In genomic region chr5:1832511-1833250, GRCh38 we compare ENCODE assay signal across 15 cellular contexts. TPM values are rescaled to one million over a fixed set of nuclear protein-coding genes. Genes with fewer than 3 reads are reported as not detected.
"Had no signal": no experiment of that assay in that cellular context is flagged by ENCODE, and none has a peak within 500 bp of the region (broad histone marks: within the 10 kb centered on the region; RNA-seq: fewer than 3 reads in every experiment).

No MANE protein-coding gene starts in this region.

- H3K27ac Mint-ChIP-seq: activated CD4-positive, alpha-beta T cell treated with anti-CD3 and anti-CD28 coated beads for 36 hours; activated CD8-positive, alpha-beta T cell treated with anti-CD3 and anti-CD28 coated beads, Interleukin-2, amount 10 ng/mL, durations not matched to agents 7 days and 5 days; activated naive CD8-positive, alpha-beta T cell treated with anti-CD3 and anti-CD28 coated beads, Interleukin-2, amount 50 U/mL, for 24 hours had no signal

- H3K4me3 Mint-ChIP-seq: activated CD4-positive, alpha-beta T cell treated with anti-CD3 and anti-CD28 coated beads for 36 hours; activated CD8-positive, alpha-beta T cell treated with anti-CD3 and anti-CD28 coated beads, Interleukin-2, amount 10 ng/mL, durations not matched to agents 7 days and 5 days; activated naive CD8-positive, alpha-beta T cell treated with anti-CD3 and anti-CD28 coated beads, Interleukin-2, amount 50 U/mL, for 24 hours; neural crest cell had no signal

- H3K4me1 ChIP-seq: ascending aorta, pancreas, uterus had no signal

- H3K4me1 Mint-ChIP-seq: activated CD4-positive, alpha-beta T cell treated with anti-CD3 and anti-CD28 coated beads for 36 hours; activated naive CD8-positive, alpha-beta T cell treated with anti-CD3 and anti-CD28 coated beads, Interleukin-2, amount 50 U/mL, for 24 hours had no signal

- H3K9me3 ChIP-seq: ascending aorta, pancreas, uterus had no signal

- H3K36me3 ChIP-seq: pancreas, uterus had no signal

- H3K4me3 ChIP-seq: ascending aorta, pancreas, skin epidermis, uterus had no signal

- H3K27me3 Mint-ChIP-seq: activated CD4-positive, alpha-beta T cell treated with anti-CD3 and anti-CD28 coated beads for 36 hours; activated naive CD8-positive, alpha-beta T cell treated with anti-CD3 and anti-CD28 coated beads, Interleukin-2, amount 50 U/mL, for 24 hours had no signal

- H3K27me3 ChIP-seq: ascending aorta, pancreas, uterus had no signal

- H3K9me3 Mint-ChIP-seq: activated naive CD8-positive, alpha-beta T cell treated with anti-CD3 and anti-CD28 coated beads, Interleukin-2, amount 50 U/mL, for 24 hours; neural crest cell had no signal

- H3K27ac ChIP-seq: ascending aorta, pancreas, skin epidermis, uterus, VCaP had no signal

- DNase-seq: activated CD4-positive, alpha-beta T cell treated with anti-CD3 and anti-CD28 coated beads for 36 hours; activated CD8-positive, alpha-beta memory T cell treated with anti-CD3 and anti-CD28 coated beads, Interleukin-2, amount 50 U/mL, for 48 hours; activated CD8-positive, alpha-beta T cell treated with anti-CD3 and anti-CD28 coated beads, Interleukin-2, amount 10 ng/mL, durations not matched to agents 7 days and 5 days; activated naive CD4-positive, alpha-beta T cell treated with Interleukin-2 at 50 U/mL for 16 hours; activated naive CD8-positive, alpha-beta T cell treated with anti-CD3 and anti-CD28 coated beads, Interleukin-2, amount 50 U/mL, for 24 hours; mesenchymal stem cell; pancreas; uterus had no signal

RNA-seq across cellular contexts. Expression of gene IRX4, which starts 50.0 kb away (rescaled TPM):
- total RNA-seq: activated CD4-positive, alpha-beta T cell treated with anti-CD3 and anti-CD28 coated beads for 36 hours; activated CD8-positive, alpha-beta T cell treated with anti-CD3 and anti-CD28 coated beads, Interleukin-2, amount 10 ng/mL, durations not matched to agents 7 days and 5 days; ascending aorta; glomerular endothelial cell; left lobe of liver; pancreas; renal cortical epithelial cell; uterus had no signal
